22 cellular contexts compared by ENCODE assay signal in the genomic region with DNA sequence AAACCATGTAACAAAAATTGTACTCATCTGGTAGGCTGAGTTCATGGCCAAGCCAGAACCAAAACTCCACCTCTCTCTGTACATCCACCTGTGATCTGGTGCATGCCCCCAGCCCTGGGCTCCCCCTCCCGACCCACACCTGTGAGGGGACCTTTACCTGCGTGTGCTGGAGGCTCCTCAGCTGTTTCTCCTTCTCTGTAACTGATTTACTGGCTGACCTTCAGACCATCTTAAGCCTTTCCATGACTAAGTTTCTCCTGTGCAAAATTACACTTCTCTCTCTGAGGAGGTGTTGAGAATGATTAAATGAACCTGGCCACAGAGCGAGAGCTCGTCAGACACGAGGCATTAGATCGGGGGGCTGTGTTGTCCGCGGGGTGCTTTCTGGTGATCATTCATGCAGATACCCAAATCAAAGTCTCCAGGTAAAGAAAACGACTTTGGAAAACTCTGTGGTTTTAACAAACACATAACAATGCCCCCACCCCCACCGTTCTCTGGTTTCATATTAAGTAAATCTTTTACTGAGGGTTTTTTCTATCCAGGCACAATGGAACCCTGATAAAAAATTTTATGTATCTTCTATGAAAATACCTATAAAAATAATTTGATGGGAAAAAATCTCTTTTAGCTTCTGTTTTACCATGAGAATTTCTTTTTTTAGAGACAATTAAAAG.
A peak's percentile ranks its signal among the peaks of the same experiment; 100 is the strongest.
DNase-seq lines count a peak whose midpoint lies in the region; ATAC-seq and TF ChIP-seq lines count a peak whose summit lies in the region.
"Had no signal": no experiment of that assay in that cellular context is flagged by ENCODE, and none has a peak within 500 bp of the region (broad histone marks: within the 10 kb centered on the region; RNA-seq: fewer than 3 reads in every experiment).

No MANE protein-coding gene starts in this region.

- no peak overlapping the region for H3K4me3 ChIP-seq in Caco-2 (ENCODE audit: low read depth, low read length)
- H3K4me3 ChIP-seq: BLaER1 treated with 17β-estradiol and CSF1 and Interleukin-3, amounts not matched to agents 10 nM and 100 nM; coronary artery; prostate gland; transverse colon had no signal

- H3K4me1 Mint-ChIP-seq in Caco-2 (ENCODE audit: low read depth, unreplicated experiment), result peaks cover 6% of the 10 kb centered on the region
- H3K4me1 Mint-ChIP-seq: natural killer cell had no signal

- H3K4me1 ChIP-seq in Caco-2, result peaks cover 9% of the 10 kb centered on the region
- H3K4me1 ChIP-seq: BLaER1 treated with 17β-estradiol and CSF1 and Interleukin-3, amounts not matched to agents 10 nM and 100 nM; prostate gland; transverse colon had no signal

- no peak overlapping the region for H3K27ac ChIP-seq in caudate nucleus (ENCODE audit: low read depth, low read length)
- H3K27ac ChIP-seq: BLaER1 treated with 17β-estradiol and CSF1 and Interleukin-3, amounts not matched to agents 10 nM and 100 nM; coronary artery; prostate gland; transverse colon; WERI-Rb-1 had no signal

- POLR2A ChIA-PET in Caco-2 (lab: Charles Lee), result no interaction called here

- peak overlapping the region; percentile 3 for H3K27ac Mint-ChIP-seq in Caco-2 (ENCODE audit: unreplicated experiment)
- H3K27ac Mint-ChIP-seq: activated CD8-positive, alpha-beta T cell treated with anti-CD3 and anti-CD28 coated beads for 36 hours; activated naive CD4-positive, alpha-beta T cell treated with anti-CD3 and anti-CD28 coated beads, Interleukin-2, amount 50 U/mL, for 72 hours; natural killer cell had no signal

- no peaks in the 10 kb centered on the region for H3K9me3 ChIP-seq in Caco-2
- H3K9me3 ChIP-seq: BLaER1 treated with 17β-estradiol and CSF1 and Interleukin-3, amounts not matched to agents 10 nM and 100 nM; prostate gland; transverse colon had no signal

- no peaks in the 10 kb centered on the region for H3K27me3 ChIP-seq in Caco-2 (replicated peaks; ENCODE audit: control insufficient read depth, insufficient read depth, low read length)
- H3K27me3 ChIP-seq: BLaER1 treated with 17β-estradiol and CSF1 and Interleukin-3, amounts not matched to agents 10 nM and 100 nM; transverse colon had no signal

- DNase-seq in Caco-2 (peak in 1 of 2 experiments; percentile 9), HK-2 (ENCODE audit: unreplicated experiment) (peak; percentile 68), kidney glomerular epithelial cell (lab: John Stamatoyannopoulos, UW) (peak; percentile 61), caudate nucleus (lab: John Stamatoyannopoulos, UW) (no peak), GM13977 (ENCODE audit: low spot score) (no peak)
- no peak for DNase-seq in activated CD4-positive, alpha-beta T cell treated with anti-CD3 and anti-CD28 coated beads, Interleukin-2, amount 50 U/mL, for 48 hours
- DNase-seq in activated CD4-positive, alpha-beta T cell treated with anti-CD3 and anti-CD28 coated beads, Interleukin-2, amount 50 U/mL, for 4 hours, result no peak
- DNase-seq: activated CD8-positive, alpha-beta T cell treated with anti-CD3 and anti-CD28 coated beads for 36 hours; activated T-cell treated with anti-CD3 and anti-CD28 coated beads, Interleukin-2, amount 50 U/mL, for 4 hours; GOT3; natural killer cell; NCI-H1694 treated with DMSO at 0.1 percent for 48 hours; NCI-H345; T-helper 1 cell; transverse colon; WERI-Rb-1 had no signal

- in situ Hi-C loops in GM13977 (cut with MboI; ENCODE audit: low pct_unique_long_range_greater_than_20kb, low sequenced_read_pairs, unreplicated experiment), result no loop called here

- H3K9me3 Mint-ChIP-seq in Caco-2 (ENCODE audit: unreplicated experiment), result no peaks in the 10 kb centered on the region
- H3K9me3 Mint-ChIP-seq: activated T-cell treated with anti-CD3 and anti-CD28 coated beads, Interleukin-2, amount 50 U/mL, for 4 hours had no signal

- CTCF ChIA-PET in Caco-2 (lab: Charles Lee), result no interaction called here

- no peak overlapping the region for H3K4me3 Mint-ChIP-seq in Caco-2 (ENCODE audit: unreplicated experiment)
- H3K4me3 Mint-ChIP-seq: activated CD8-positive, alpha-beta T cell treated with anti-CD3 and anti-CD28 coated beads for 36 hours; activated T-cell treated with anti-CD3 and anti-CD28 coated beads, Interleukin-2, amount 50 U/mL, for 4 hours; natural killer cell had no signal

- TF ChIP-seq CTCF in Caco-2 (IDR thresholded peaks at IDR 0.05; ENCODE audit: insufficient read depth in 1 of 2, low read depth in 1 of 2, low read length in 1 of 2, severe bottlenecking in 1 of 2, unreplicated experiment in 1 of 2) (no peak), GM13977 (IDR thresholded peaks at IDR 0.05; ENCODE audit: extremely low read depth, insufficient read depth, missing control alignments) (no peak)

- no TSS peak for BruUV-seq in Caco-2 (replicated peaks; lab: Mats Ljungman, UMichigan)

- no peaks in the 10 kb centered on the region for H3K36me3 Mint-ChIP-seq in Caco-2 (ENCODE audit: insufficient read depth, unreplicated experiment)
- H3K36me3 Mint-ChIP-seq: activated naive CD4-positive, alpha-beta T cell treated with anti-CD3 and anti-CD28 coated beads, Interleukin-2, amount 50 U/mL, for 72 hours; natural killer cell had no signal

- ATAC-seq in GM19463 (IDR thresholded peaks at IDR 0.05; ENCODE audit: unreplicated experiment), result peak; percentile 49
- ATAC-seq: activated CD8-positive, alpha-beta T cell treated with anti-CD3 and anti-CD28 coated beads for 36 hours; activated naive CD4-positive, alpha-beta T cell treated with anti-CD3 and anti-CD28 coated beads, Interleukin-2, amount 50 U/mL, for 72 hours; activated T-cell treated with anti-CD3 and anti-CD28 coated beads, Interleukin-2, amount 50 U/mL, for 4 hours; natural killer cell; Right ventricle myocardium inferior had no signal

- no peaks in the 10 kb centered on the region for H3K27me3 Mint-ChIP-seq in Caco-2 (ENCODE audit: insufficient read depth, unreplicated experiment)
- H3K27me3 Mint-ChIP-seq: activated CD8-positive, alpha-beta T cell treated with anti-CD3 and anti-CD28 coated beads for 36 hours had no signal

- intact Hi-C loops in Caco-2 (cut with micrococcal nuclease; ENCODE audit: unreplicated experiment), result no loop called here

- no peaks in the 10 kb centered on the region for H3K36me3 ChIP-seq in Caco-2 (ENCODE audit: control insufficient read depth, insufficient read depth, low read length)
- H3K36me3 ChIP-seq: BLaER1 treated with 17β-estradiol and CSF1 and Interleukin-3, amounts not matched to agents 10 nM and 100 nM; prostate gland; transverse colon; WERI-Rb-1 had no signal

Comparison
In these comparisons a context has a peak if more than half of its experiments do, and no peak if none do; other contexts are left out.
1. DNase-seq: peak in HK-2 (single experiment) and kidney glomerular epithelial cell (single experiment); none in caudate nucleus (0 of 61), activated CD4-positive, alpha-beta T cell treated with anti-CD3 and anti-CD28 coated beads, Interleukin-2, amount 50 U/mL, for 48 hours (0 of 2), GM13977 (single experiment) and activated CD4-positive, alpha-beta T cell treated with anti-CD3 and anti-CD28 coated beads, Interleukin-2, amount 50 U/mL, for 4 hours (0 of 2).